Comparison of ENCODE assay signal across 28 cellular contexts in genomic region chr17:61714300-61714699, GRCh38.
"Had no signal": no experiment of that assay in that cellular context is flagged by ENCODE, and none has a peak within 500 bp of the region (broad histone marks: within the 10 kb centered on the region; RNA-seq: fewer than 3 reads in every experiment).

No MANE protein-coding gene starts in this region.

- H3K4me1 ChIP-seq: colonic mucosa, esophagus muscularis mucosa, esophagus squamous epithelium, foreskin keratinocyte, gastrocnemius medialis, gastroesophageal sphincter, heart left ventricle, heart right ventricle had no signal

- H3K27me3 ChIP-seq: colonic mucosa, dorsolateral prefrontal cortex, esophagus muscularis mucosa, esophagus squamous epithelium, foreskin keratinocyte, gastrocnemius medialis, gastroesophageal sphincter, heart left ventricle, heart right ventricle had no signal

- H3K9me3 ChIP-seq: colonic mucosa, gastrocnemius medialis had no signal

- FAIRE-seq: colon, endometrium, endothelial cell of umbilical vein, frontal cortex had no signal

- H3K36me3 ChIP-seq: colonic mucosa, esophagus muscularis mucosa, esophagus squamous epithelium, gastrocnemius medialis, gastroesophageal sphincter, heart left ventricle, heart right ventricle had no signal

- H3K4me3 ChIP-seq: colonic mucosa, coronary artery, dorsolateral prefrontal cortex, esophagus muscularis mucosa, esophagus squamous epithelium, gastrocnemius medialis, gastroesophageal sphincter, heart left ventricle, heart right ventricle had no signal

- H3K27ac ChIP-seq: colonic mucosa, coronary artery, dorsolateral prefrontal cortex, epithelial cell of prostate, esophagus muscularis mucosa, esophagus squamous epithelium, foreskin keratinocyte, gastrocnemius medialis, gastroesophageal sphincter, heart left ventricle, heart right ventricle had no signal

- ATAC-seq: effector memory CD8-positive, alpha-beta T cell; esophagus mucosa; foreskin keratinocyte; gastrocnemius medialis; gastroesophageal sphincter; heart left ventricle; heart right ventricle had no signal

- DNase-seq: colonic mucosa; cortex of kidney; dermis blood vessel endothelial cell; dorsolateral prefrontal cortex; effector CD4-positive, alpha-beta T cell; effector CD8-positive, alpha-beta T cell; effector memory CD4-positive, alpha-beta T cell; effector memory CD8-positive, alpha-beta T cell; endodermal cell; erythroblast; esophagus squamous epithelium; foreskin fibroblast; foreskin keratinocyte; foreskin melanocyte; gastrocnemius medialis; glutamatergic neuron; head of caudate nucleus; heart left ventricle; heart right ventricle had no signal
